Comparison of ENCODE assay signal across 8 cellular contexts in the genomic region with DNA sequence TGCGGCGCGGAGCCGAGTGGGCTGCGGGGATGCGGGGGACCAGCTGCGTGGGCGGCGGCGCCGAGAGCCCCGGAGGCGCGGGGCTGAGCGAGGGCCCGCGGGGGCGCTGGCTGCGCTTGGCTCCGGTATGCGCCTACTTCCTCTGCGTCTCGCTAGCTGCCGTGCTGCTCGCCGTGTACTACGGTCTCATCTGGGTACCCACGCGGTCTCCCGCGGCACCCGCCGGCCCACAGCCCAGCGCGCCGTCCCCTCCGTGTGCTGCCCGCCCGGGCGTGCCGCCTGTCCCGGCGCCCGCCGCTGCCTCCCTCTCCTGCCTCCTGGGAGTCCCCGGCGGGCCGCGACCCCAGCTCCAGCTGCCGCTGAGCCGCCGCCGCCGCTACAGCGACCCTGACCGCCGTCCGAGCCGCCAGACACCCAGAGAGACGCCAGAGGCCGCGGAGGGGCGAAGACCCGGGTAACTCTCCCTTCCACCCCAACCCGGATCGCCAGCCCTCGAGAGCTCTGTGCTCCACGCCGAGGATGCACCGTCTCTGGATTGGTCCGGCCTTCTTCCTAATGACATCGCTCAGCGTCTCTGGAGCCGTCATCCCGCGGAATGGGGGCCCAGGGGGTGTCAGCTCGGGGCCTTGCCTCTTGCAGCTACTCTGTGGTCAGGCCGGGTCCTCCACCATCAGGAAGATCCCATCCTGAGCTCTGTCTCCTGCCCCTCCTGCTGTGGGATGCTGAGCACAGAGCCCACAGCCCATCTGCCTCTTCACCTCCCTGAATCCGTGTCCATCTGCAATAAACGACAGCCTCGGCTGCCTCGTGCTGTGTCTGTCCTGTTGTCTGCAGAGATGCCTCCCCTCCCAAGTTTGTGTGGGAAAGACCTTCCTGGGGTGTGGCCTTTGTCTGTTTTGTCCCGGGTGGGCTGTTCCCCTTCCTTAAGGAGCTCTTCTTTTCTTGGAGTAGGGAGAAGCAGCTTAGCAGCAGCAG. TPM values are rescaled to one million over a fixed set of nuclear protein-coding genes. Genes with fewer than 3 reads are reported as not detected.
DNase-seq lines count a peak whose midpoint lies in the region; ATAC-seq, FAIRE-seq and TF ChIP-seq lines count a peak whose summit lies in the region.

No MANE protein-coding gene starts in this region.

- dilution Hi-C loops in keratinocyte (cut with MboI; ENCODE audit: extremely low pct_ligation_motif_present, low sequenced_read_pairs) = no loop called here

- H3K9me3 ChIP-seq in HUES64 (ENCODE audit: insufficient read depth, low read depth, low read length) (no peaks in the 10 kb centered on the region), keratinocyte (ENCODE audit: control insufficient read depth, low read depth, low read length) (no peaks in the 10 kb centered on the region)

- peak overlapping the region; percentile 26 for H3K27ac Mint-ChIP-seq in stimulated activated naive CD8-positive, alpha-beta T cell treated with anti-CD3 and anti-CD28 coated beads, Interleukin-15, Interleukin-2, amounts not matched to agents 100 ng/mL and 50 ng/mL, for 24 hours

- H3K9ac ChIP-seq in HUES64 (ENCODE audit: low read depth, low read length) = peak overlapping the region; percentile 66
- H3K9ac ChIP-seq in keratinocyte (ENCODE audit: control insufficient read depth, extremely low read depth, insufficient read depth, low read length) = peak overlapping the region; percentile 54

- peak; percentile 25 to 29 for ATAC-seq in activated T-cell treated with anti-CD3 and anti-CD28 coated beads, Interleukin-2, amount 50 U/mL, for 4 hours
- no peak for ATAC-seq in GM21825 (IDR thresholded peaks at IDR 0.05; ENCODE audit: unreplicated experiment)

- H3K4me3 Mint-ChIP-seq in activated T-cell treated with anti-CD3 and anti-CD28 coated beads, Interleukin-2, amount 50 U/mL, for 4 hours = peak overlapping the region; percentile 77
- peak overlapping the region; percentile 79 for H3K4me3 Mint-ChIP-seq in stimulated activated naive CD8-positive, alpha-beta T cell treated with anti-CD3 and anti-CD28 coated beads, Interleukin-15, Interleukin-2, amounts not matched to agents 100 ng/mL and 50 ng/mL, for 24 hours

- peaks cover 6% of the 10 kb centered on the region for H3K36me3 Mint-ChIP-seq in activated T-cell treated with anti-CD3 and anti-CD28 coated beads, Interleukin-2, amount 50 U/mL, for 4 hours (ENCODE audit: insufficient read depth)
- H3K36me3 Mint-ChIP-seq in stimulated activated naive CD8-positive, alpha-beta T cell treated with anti-CD3 and anti-CD28 coated beads, Interleukin-15, Interleukin-2, amounts not matched to agents 100 ng/mL and 50 ng/mL, for 24 hours (ENCODE audit: low read depth) = peaks cover 11% of the 10 kb centered on the region

- H3K4me3 ChIP-seq in HUES64 (ENCODE audit: low read length) = peak overlapping the region; percentile 69
- H3K4me3 ChIP-seq in astrocyte of the cerebellum (ENCODE audit: low read depth, low read length) = peak overlapping the region; percentile 34
- peak overlapping the region; percentile 16 to 56 (median 55) for H3K4me3 ChIP-seq in keratinocyte (ENCODE audit: control insufficient read depth in 2 of 3, extremely low read depth in 1 of 3, insufficient read depth in 2 of 3, low read depth in 1 of 3, low read length in 3 of 3)

- H3K27ac ChIP-seq in HUES64 (ENCODE audit: low read depth, low read length) (no peak overlapping the region; the same call in 1 of the 2 replicates), keratinocyte (ENCODE audit: control insufficient read depth, insufficient read depth, low read length) (no peak overlapping the region)

- H3K4me1 Mint-ChIP-seq in activated T-cell treated with anti-CD3 and anti-CD28 coated beads, Interleukin-2, amount 50 U/mL, for 4 hours (ENCODE audit: low read depth) = peaks cover 18% of the 10 kb centered on the region
- peaks cover 17% of the 10 kb centered on the region for H3K4me1 Mint-ChIP-seq in stimulated activated naive CD8-positive, alpha-beta T cell treated with anti-CD3 and anti-CD28 coated beads, Interleukin-15, Interleukin-2, amounts not matched to agents 100 ng/mL and 50 ng/mL, for 24 hours (ENCODE audit: low read depth)

- H3K9me3 Mint-ChIP-seq in activated T-cell treated with anti-CD3 and anti-CD28 coated beads, Interleukin-2, amount 50 U/mL, for 4 hours = no peaks in the 10 kb centered on the region
- no peaks in the 10 kb centered on the region for H3K9me3 Mint-ChIP-seq in stimulated activated naive CD8-positive, alpha-beta T cell treated with anti-CD3 and anti-CD28 coated beads, Interleukin-15, Interleukin-2, amounts not matched to agents 100 ng/mL and 50 ng/mL, for 24 hours

- H3K79me2 ChIP-seq in keratinocyte (ENCODE audit: control insufficient read depth, insufficient read depth, low read length) = no peaks in the 10 kb centered on the region

- no peaks in the 10 kb centered on the region for H4K20me1 ChIP-seq in keratinocyte (ENCODE audit: control insufficient read depth, extremely low read depth, insufficient read depth, low read length)

- H3K4me1 ChIP-seq in HUES64 (ENCODE audit: insufficient read depth, low read length) (peaks cover 6% of the 10 kb centered on the region; the same call in 1 of the 2 replicates), keratinocyte (ENCODE audit: control insufficient read depth, extremely low read depth, insufficient read depth, low read length) (peaks cover 11% of the 10 kb centered on the region)

- H3K27me3 Mint-ChIP-seq in activated T-cell treated with anti-CD3 and anti-CD28 coated beads, Interleukin-2, amount 50 U/mL, for 4 hours (ENCODE audit: low read depth) = no peaks in the 10 kb centered on the region
- H3K27me3 Mint-ChIP-seq in stimulated activated naive CD8-positive, alpha-beta T cell treated with anti-CD3 and anti-CD28 coated beads, Interleukin-15, Interleukin-2, amounts not matched to agents 100 ng/mL and 50 ng/mL, for 24 hours = no peaks in the 10 kb centered on the region

- in situ Hi-C loops in astrocyte of the cerebellum (cut with HindIII; ENCODE audit: low sequenced_read_pairs) = no loop called here

- WGBS in HUES64 = 6% methylated on average over 83 of the region's 83 CpGs

- peaks cover 13% of the 10 kb centered on the region for H3K36me3 ChIP-seq in HUES64 (ENCODE audit: insufficient read depth, low read length)
- H3K36me3 ChIP-seq in keratinocyte (ENCODE audit: control insufficient read depth in 2 of 2, extremely low read depth in 1 of 2, insufficient read depth in 2 of 2, low read length in 2 of 2) = peaks cover 2 to 14% of the 10 kb centered on the region in 2 experiments

- no peak for TF ChIP-seq CTCF in astrocyte of the cerebellum (IDR thresholded peaks at IDR 0.05; ENCODE audit: low read depth, low read length, missing control alignments)
- no peak for TF ChIP-seq CTCF in keratinocyte (optimal IDR thresholded peaks at IDR 0.05 in 1 of 3, IDR thresholded peaks at IDR 0.05 in 1 of 3, conservative IDR thresholded peaks at IDR 0.05 in 1 of 3; ENCODE audit: extremely low read depth in 1 of 3, insufficient read depth in 2 of 3, low read length in 3 of 3)

- peak overlapping the region; percentile 67 for H3K4me2 ChIP-seq in keratinocyte (ENCODE audit: control insufficient read depth, extremely low read depth, insufficient read depth, low read depth, low read length)

- peak; percentile 27 for DNase-seq in activated T-cell treated with anti-CD3 and anti-CD28 coated beads, Interleukin-2, amount 50 U/mL, for 4 hours
- DNase-seq in activated T-cell treated with anti-CD3 and anti-CD28 coated beads for 4 hours (no peak), astrocyte of the cerebellum (ENCODE audit: low read depth) (no peak), keratinocyte (ENCODE audit: low read depth, low spot score) (no peak), COLO829 (ENCODE audit: low spot score) (no peak)

- H2AFZ ChIP-seq in keratinocyte (ENCODE audit: control insufficient read depth, low read length) = no peak overlapping the region

- no peaks in the 10 kb centered on the region for H3K9me1 ChIP-seq in keratinocyte (ENCODE audit: control insufficient read depth, extremely low read depth, insufficient read depth, low read length)

- FAIRE-seq in keratinocyte (lab: Jason Lieb, UNC) = no peak

- H3K27me3 ChIP-seq in HUES64 (ENCODE audit: insufficient read depth, low read length) = peaks cover 12% of the 10 kb centered on the region
- H3K27me3 ChIP-seq in keratinocyte (ENCODE audit: control insufficient read depth, extremely low read depth, insufficient read depth, low read length) = no peaks in the 10 kb centered on the region

RNA-seq across cellular contexts. Expression of a gene that starts 0.5 kb away (rescaled TPM):
- 10 to 100 TPM in 2 of 3 donors, 1 to 10 TPM in 1; 9.9 to 10.1 (median 10.0) TPM for total RNA-seq in activated T-cell treated with anti-CD3 and anti-CD28 coated beads, Interleukin-2, amount 50 U/mL, for 4 hours
- polyA plus RNA-seq in HUES64 (2013, experiment 1 of 2) = 3.9 TPM
- polyA plus RNA-seq in HUES64 (2013, experiment 2 of 2) = 6.5 TPM
- polyA plus RNA-seq in keratinocyte = 0.35 to 0.68 TPM (median 0.50 TPM) in 3 replicates
- 0.64 TPM for polyA plus RNA-seq in keratinocyte (2011; ENCODE audit: low read depth)
- polyA plus RNA-seq in keratinocyte (2011; cell fraction: cytosol; rRNA removed) = 0.18 and 0.81 TPM in 2 replicates
- 1.8 and 3.2 TPM in 2 replicates for polyA plus RNA-seq in keratinocyte (2011; cell fraction: nucleus; rRNA removed)
- 3.8 and 4.7 TPM in 2 replicates for polyA plus RNA-seq in keratinocyte (2012; ENCODE audit: low replicate concordance)
- 1.8 TPM in 1 of 3 replicates, not detected in the others for polyA minus RNA-seq in keratinocyte
- not detected for polyA minus RNA-seq in keratinocyte (2011; cell fraction: cytosol; rRNA and poly(A)+ RNA removed)
- polyA minus RNA-seq in keratinocyte (2011; cell fraction: nucleus; rRNA and poly(A)+ RNA removed) = 2.0 TPM in 1 of 2 replicates, not detected in the other

RNA-seq across cellular contexts. Expression of a gene that starts 18.9 kb away (rescaled TPM):
- 10 to 100 TPM; 24.0 to 34.5 (median 30.4) TPM for total RNA-seq in activated T-cell treated with anti-CD3 and anti-CD28 coated beads, Interleukin-2, amount 50 U/mL, for 4 hours
- polyA plus RNA-seq in HUES64 (2013, experiment 1 of 2) = 16.7 TPM
- polyA plus RNA-seq in HUES64 (2013, experiment 2 of 2) = 16.2 TPM
- 2.2 to 3.8 TPM (median 2.8 TPM) in 3 replicates for polyA plus RNA-seq in keratinocyte
- polyA plus RNA-seq in keratinocyte (2011; ENCODE audit: low read depth) = 9.6 TPM
- polyA plus RNA-seq in keratinocyte (2011; cell fraction: cytosol; rRNA removed) = 1.2 and 3.6 TPM in 2 replicates
- polyA plus RNA-seq in keratinocyte (2011; cell fraction: nucleus; rRNA removed) = 7.6 and 10.5 TPM in 2 replicates
- 10.6 and 13.2 TPM in 2 replicates for polyA plus RNA-seq in keratinocyte (2012; ENCODE audit: low replicate concordance)
- 0.70 to 1.9 TPM (median 1.1 TPM) in 3 replicates for polyA minus RNA-seq in keratinocyte
- 1.9 TPM for polyA minus RNA-seq in keratinocyte (2011; cell fraction: cytosol; rRNA and poly(A)+ RNA removed)
- 1.9 and 3.7 TPM in 2 replicates for polyA minus RNA-seq in keratinocyte (2011; cell fraction: nucleus; rRNA and poly(A)+ RNA removed)

RNA-seq across cellular contexts. Expression of a gene that starts 34.5 kb away (rescaled TPM):
- total RNA-seq in activated T-cell treated with anti-CD3 and anti-CD28 coated beads, Interleukin-2, amount 50 U/mL, for 4 hours = under 1 TPM; 0.63 to 0.83 (median 0.68) TPM
- 0.10 TPM for polyA plus RNA-seq in HUES64 (2013, experiment 1 of 2)
- polyA plus RNA-seq in HUES64 (2013, experiment 2 of 2) = 0.13 TPM
- 0.15 to 0.63 TPM (median 0.42 TPM) in 3 replicates for polyA plus RNA-seq in keratinocyte
- not detected for polyA plus RNA-seq in keratinocyte (2011; ENCODE audit: low read depth)
- 0.05 and 0.18 TPM in 2 replicates for polyA plus RNA-seq in keratinocyte (2011; cell fraction: cytosol; rRNA removed)
- polyA plus RNA-seq in keratinocyte (2011; cell fraction: nucleus; rRNA removed) = 2.4 and 3.6 TPM in 2 replicates
- 0.07 and 0.85 TPM in 2 replicates for polyA plus RNA-seq in keratinocyte (2012; ENCODE audit: low replicate concordance)
- 0.56 to 0.58 TPM in 2 of 3 replicates, not detected in the other for polyA minus RNA-seq in keratinocyte
- polyA minus RNA-seq in keratinocyte (2011; cell fraction: cytosol; rRNA and poly(A)+ RNA removed) = 5.2 TPM
- 0.21 and 0.62 TPM in 2 replicates for polyA minus RNA-seq in keratinocyte (2011; cell fraction: nucleus; rRNA and poly(A)+ RNA removed)

RNA-seq across cellular contexts. Expression of a gene that starts 44.2 kb away (rescaled TPM):
- total RNA-seq in activated T-cell treated with anti-CD3 and anti-CD28 coated beads, Interleukin-2, amount 50 U/mL, for 4 hours = 1 to 10 TPM; 4.4 to 6.0 (median 5.7) TPM
- 15.9 TPM for polyA plus RNA-seq in HUES64 (2013, experiment 1 of 2)
- 13.9 TPM for polyA plus RNA-seq in HUES64 (2013, experiment 2 of 2)
- 0.60 to 1.1 TPM (median 0.89 TPM) in 3 replicates for polyA plus RNA-seq in keratinocyte
- 3.1 TPM for polyA plus RNA-seq in keratinocyte (2011; ENCODE audit: low read depth)
- 0.38 and 1.1 TPM in 2 replicates for polyA plus RNA-seq in keratinocyte (2011; cell fraction: cytosol; rRNA removed)
- polyA plus RNA-seq in keratinocyte (2011; cell fraction: nucleus; rRNA removed) = 1.1 and 1.8 TPM in 2 replicates
- 1.6 and 5.3 TPM in 2 replicates for polyA plus RNA-seq in keratinocyte (2012; ENCODE audit: low replicate concordance)
- 0.23 to 1.1 TPM (median 0.67 TPM) in 3 replicates for polyA minus RNA-seq in keratinocyte
- polyA minus RNA-seq in keratinocyte (2011; cell fraction: cytosol; rRNA and poly(A)+ RNA removed) = 2.1 TPM
- 0.39 and 1.5 TPM in 2 replicates for polyA minus RNA-seq in keratinocyte (2011; cell fraction: nucleus; rRNA and poly(A)+ RNA removed)

RNA-seq across cellular contexts. Expression of a gene that starts 56.8 kb away (rescaled TPM):
- total RNA-seq in activated T-cell treated with anti-CD3 and anti-CD28 coated beads, Interleukin-2, amount 50 U/mL, for 4 hours = not detected
- polyA plus RNA-seq in HUES64 (2013, experiment 1 of 2) = not detected
- polyA plus RNA-seq in HUES64 (2013, experiment 2 of 2) = not detected
- polyA plus RNA-seq in keratinocyte = 0.01 TPM in 1 of 3 replicates, not detected in the others
- not detected for polyA plus RNA-seq in keratinocyte (2011; ENCODE audit: low read depth)
- not detected in 2 replicates for polyA plus RNA-seq in keratinocyte (2011; cell fraction: cytosol; rRNA removed)
- polyA plus RNA-seq in keratinocyte (2011; cell fraction: nucleus; rRNA removed) = 0.01 TPM in 1 of 2 replicates, not detected in the other
- 0.07 TPM in 1 of 2 replicates, not detected in the other for polyA plus RNA-seq in keratinocyte (2012; ENCODE audit: low replicate concordance)
- not detected in 3 replicates for polyA minus RNA-seq in keratinocyte
- polyA minus RNA-seq in keratinocyte (2011; cell fraction: cytosol; rRNA and poly(A)+ RNA removed) = not detected
- polyA minus RNA-seq in keratinocyte (2011; cell fraction: nucleus; rRNA and poly(A)+ RNA removed) = not detected in 2 replicates
